ENCODE assay signal across 8 cellular contexts in the genomic region with DNA sequence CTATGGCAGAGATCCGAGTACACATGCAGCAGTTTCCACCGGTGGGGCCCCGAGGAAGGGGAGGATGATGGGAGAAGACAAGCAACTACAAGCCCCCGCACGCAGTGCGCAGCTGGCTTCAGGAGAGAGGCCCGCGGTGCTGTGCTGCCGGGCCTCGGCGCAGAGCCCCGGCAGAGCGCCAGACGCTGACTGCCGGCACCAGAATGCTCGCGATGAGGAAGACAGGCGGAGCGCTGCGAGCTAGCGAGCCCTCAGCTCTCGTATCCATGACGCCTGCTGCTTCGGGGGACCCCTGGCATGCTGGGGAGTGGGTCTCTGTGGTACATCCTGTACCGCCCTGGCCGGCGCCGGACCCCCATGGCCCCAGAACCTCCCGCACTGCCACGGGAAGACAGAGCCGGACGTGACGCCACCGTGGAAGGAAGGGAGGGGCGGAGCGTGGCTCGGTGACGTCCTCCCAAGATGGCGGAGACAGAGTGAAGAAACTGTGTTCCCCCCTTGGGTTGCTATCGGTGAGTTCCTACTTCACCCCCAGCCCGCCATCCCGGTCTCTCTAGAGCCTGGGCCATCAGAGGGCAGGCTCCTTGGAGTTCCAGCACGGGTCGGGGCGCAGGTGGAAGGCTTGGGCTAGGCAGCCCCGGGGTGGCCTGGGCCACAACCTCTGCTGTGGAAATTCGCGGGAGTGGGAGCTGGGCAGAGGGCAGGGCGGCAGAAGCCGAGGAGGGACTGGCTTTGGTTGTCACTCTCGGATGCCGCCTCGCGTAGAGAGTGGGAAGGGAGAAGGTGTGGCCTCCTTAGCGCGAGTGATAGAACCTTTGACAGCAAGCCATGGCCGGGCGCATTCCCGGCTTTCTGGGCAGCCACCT. TPM values are rescaled to one million over a fixed set of nuclear protein-coding genes. Genes with fewer than 3 reads are reported as not detected.
A peak's percentile ranks its signal among the peaks of the same experiment; 100 is the strongest.
DNase-seq lines count a peak whose midpoint lies in the region; ATAC-seq and TF ChIP-seq lines count a peak whose summit lies in the region.

TSS of gene MYNN (plus strand) at position 446 of the 866 bp plus-strand sequence. CDS start 900 bp downstream, outside the sequence.

- peak; percentile 84 for ATAC-seq in GM21723 (IDR thresholded peaks at IDR 0.05; ENCODE audit: unreplicated experiment)
- peak; percentile 78 to 81 for ATAC-seq in naive thymus-derived CD8-positive, alpha-beta T cell

- H3K4me3 ChIP-seq in fibroblast of mammary gland (ENCODE audit: control insufficient read depth, low read depth, low read length), result peak within 1 kb of the TSS; percentile 96

- H3K36me3 ChIP-seq in KOPT-K1 (ENCODE audit: insufficient read depth, low read length), result peaks cover 40% of the 10 kb centered on the region

- peak within 1 kb of the TSS; percentile 97 for H3K4me3 Mint-ChIP-seq in activated T-helper 1 cell treated with anti-CD3 and anti-CD28 coated beads, Interleukin-12 subunit alpha, Interleukin-12 subunit beta, Interleukin-2, Interleukin-4 antibody, amounts not matched to agents 30 ng/mL and 10 ng/mL and 1 ng/mL, durations not matched to agents 14 hours and 24 hours and 36 hours
- H3K4me3 Mint-ChIP-seq in naive thymus-derived CD8-positive, alpha-beta T cell, result peak within 1 kb of the TSS; percentile 91 to 99 (median 99)

- H3K27ac Mint-ChIP-seq in activated T-helper 1 cell treated with anti-CD3 and anti-CD28 coated beads, Interleukin-12 subunit alpha, Interleukin-12 subunit beta, Interleukin-2, Interleukin-4 antibody, amounts not matched to agents 30 ng/mL and 10 ng/mL and 1 ng/mL, durations not matched to agents 14 hours and 24 hours and 36 hours, result peak within 1 kb of the TSS; percentile 99
- peak within 1 kb of the TSS; percentile 97 to 100 (median 99) for H3K27ac Mint-ChIP-seq in naive thymus-derived CD8-positive, alpha-beta T cell

- no peaks in the 10 kb centered on the region for H3K9me3 ChIP-seq in KOPT-K1 (ENCODE audit: insufficient read depth, low read length, poor library complexity, severe bottlenecking)

- POLR2A ChIA-PET in naive thymus-derived CD8-positive, alpha-beta T cell (lab: Charles Lee), result interaction anchor here (0.6 to 3.7 kb wide), 18 partner anchors 10 to 1096 kb away, joined by 3 to 105 read pairs (median 6); partner anchors contain the start of genes GPR160, LRRC34, LRRIQ4 and PHC3

- intact Hi-C loops in activated T-helper 1 cell treated with anti-CD3 and anti-CD28 coated beads, Interleukin-12 subunit alpha, Interleukin-12 subunit beta, Interleukin-2, Interleukin-4 antibody, amounts not matched to agents 30 ng/mL and 10 ng/mL and 1 ng/mL, durations not matched to agents 14 hours and 24 hours and 36 hours (cut with micrococcal nuclease), result loop anchor here (1.0 to 5.0 kb wide), 9 partner anchors 8 to 1689 kb away; partner anchors contain the start of genes EIF5A2, PHC3, PRKCI and RPL22L1

- peaks cover 5% of the 10 kb centered on the region for H3K27me3 Mint-ChIP-seq in activated T-helper 1 cell treated with anti-CD3 and anti-CD28 coated beads, Interleukin-12 subunit alpha, Interleukin-12 subunit beta, Interleukin-2, Interleukin-4 antibody, amounts not matched to agents 30 ng/mL and 10 ng/mL and 1 ng/mL, durations not matched to agents 14 hours and 24 hours and 36 hours (ENCODE audit: insufficient read depth)
- H3K27me3 Mint-ChIP-seq in naive thymus-derived CD8-positive, alpha-beta T cell, result peaks cover 0 to 3% (median 0%) of the 10 kb centered on the region in 5 donors

- no peaks in the 10 kb centered on the region for H3K9me3 Mint-ChIP-seq in activated T-helper 1 cell treated with anti-CD3 and anti-CD28 coated beads, Interleukin-12 subunit alpha, Interleukin-12 subunit beta, Interleukin-2, Interleukin-4 antibody, amounts not matched to agents 30 ng/mL and 10 ng/mL and 1 ng/mL, durations not matched to agents 14 hours and 24 hours and 36 hours
- peaks cover 0 to 3% (median 0%) of the 10 kb centered on the region in 9 donors for H3K9me3 Mint-ChIP-seq in naive thymus-derived CD8-positive, alpha-beta T cell

- DNase-seq in DMS79 treated with DMSO at 0.1 percent for 48 hours (lab: John Stamatoyannopoulos, UW) (peak; percentile 85), RKO (ENCODE audit: low spot score) (peak; percentile 90), fibroblast of mammary gland (ENCODE audit: low read depth) (peak; percentile 88)
- DNase-seq in activated T-helper 1 cell treated with anti-CD3 and anti-CD28 coated beads, Interleukin-12 subunit alpha, Interleukin-12 subunit beta, Interleukin-2, Interleukin-4 antibody, amounts not matched to agents 30 ng/mL and 10 ng/mL and 1 ng/mL, durations not matched to agents 14 hours and 24 hours and 36 hours (ENCODE audit: low spot score), result peak; percentile 91
- DNase-seq in naive thymus-derived CD8-positive, alpha-beta T cell, result peak; percentile 83 to 95 (median 92)
- DNase-seq in stimulated activated naive CD4-positive, alpha-beta T cell treated with Interleukin-2 at 50 U/mL for 16 hours (lab: John Stamatoyannopoulos, UW), result peak; percentile 91

- H3K4me1 Mint-ChIP-seq in activated T-helper 1 cell treated with anti-CD3 and anti-CD28 coated beads, Interleukin-12 subunit alpha, Interleukin-12 subunit beta, Interleukin-2, Interleukin-4 antibody, amounts not matched to agents 30 ng/mL and 10 ng/mL and 1 ng/mL, durations not matched to agents 14 hours and 24 hours and 36 hours (ENCODE audit: low read depth), result peaks cover 56% of the 10 kb centered on the region
- H3K4me1 Mint-ChIP-seq in naive thymus-derived CD8-positive, alpha-beta T cell, result peaks cover 22 to 56% (median 51%) of the 10 kb centered on the region in 4 donors

- peaks cover 30% of the 10 kb centered on the region for H3K36me3 Mint-ChIP-seq in activated T-helper 1 cell treated with anti-CD3 and anti-CD28 coated beads, Interleukin-12 subunit alpha, Interleukin-12 subunit beta, Interleukin-2, Interleukin-4 antibody, amounts not matched to agents 30 ng/mL and 10 ng/mL and 1 ng/mL, durations not matched to agents 14 hours and 24 hours and 36 hours (ENCODE audit: low read depth)
- peaks cover 0 to 43% (median 11%) of the 10 kb centered on the region in 3 donors for H3K36me3 Mint-ChIP-seq in naive thymus-derived CD8-positive, alpha-beta T cell

- TF ChIP-seq CTCF in fibroblast of mammary gland (conservative IDR thresholded peaks at IDR 0.05; ENCODE audit: control insufficient read depth, insufficient read depth, low read depth, low read length), result no peak

- peak within 1 kb of the TSS; percentile 90 for H3K27ac ChIP-seq in KOPT-K1 (ENCODE audit: low read depth, low read length, poor library complexity, severe bottlenecking)

RNA-seq across cellular contexts. Expression of gene MYNN, which starts in this region (rescaled TPM):
- total RNA-seq in activated T-helper 1 cell treated with anti-CD3 and anti-CD28 coated beads, Interleukin-12 subunit alpha, Interleukin-12 subunit beta, Interleukin-2, Interleukin-4 antibody, amounts not matched to agents 30 ng/mL and 10 ng/mL and 1 ng/mL, durations not matched to agents 14 hours and 24 hours and 36 hours, result 14.5 and 16.8 TPM in 2 replicates
- total RNA-seq in naive thymus-derived CD8-positive, alpha-beta T cell, result 10 to 100 TPM; 23.0 to 24.7 TPM
- polyA plus RNA-seq in naive thymus-derived CD8-positive, alpha-beta T cell, result 10 to 100 TPM; 11.7 to 15.7 (median 13.6) TPM

Comparison
In these comparisons a context has a peak if more than half of its experiments do, and no peak if none do; other contexts are left out.
1. Peak in every context shown above with its lines: DNase-seq, ATAC-seq, H3K4me3 ChIP-seq and H3K27ac ChIP-seq.